19 cellular contexts compared by ENCODE assay signal in genomic region chr16:34054137-34054536, GRCh38.
DNase-seq lines count a peak whose midpoint lies in the region; ATAC-seq, FAIRE-seq and TF ChIP-seq lines count a peak whose summit lies in the region.
"Had no signal": no experiment of that assay in that cellular context is flagged by ENCODE, and none has a peak within 500 bp of the region (broad histone marks: within the 10 kb centered on the region; RNA-seq: fewer than 3 reads in every experiment).

No MANE protein-coding gene starts in this region.

- H3K79me2 ChIP-seq in HepG2 (ENCODE audit: insufficient read depth, low read length) (no peaks in the 10 kb centered on the region), GM12878 (ENCODE audit: control insufficient read depth, insufficient read depth, low read length) (no peaks in the 10 kb centered on the region)

- no peaks in the 10 kb centered on the region for H3K36me3 ChIP-seq in HepG2 (replicated peaks in 1 of 2; ENCODE audit: control insufficient read depth in 1 of 2, insufficient read depth in 2 of 2, low read length in 2 of 2)
- no peaks in the 10 kb centered on the region for H3K36me3 ChIP-seq in right lobe of liver
- no peaks in the 10 kb centered on the region for H3K36me3 ChIP-seq in GM12878 (ENCODE audit: control insufficient read depth in 2 of 2, insufficient read depth in 2 of 2, low read length in 1 of 2)
- no peaks in the 10 kb centered on the region for H3K36me3 ChIP-seq in kidney (ENCODE audit: control insufficient read depth in 1 of 2, insufficient read depth in 2 of 2, low read length in 2 of 2)
- H3K36me3 ChIP-seq: BE2C had no signal

- H3K4me3 ChIP-seq in HepG2 (replicated peaks in 1 of 3; ENCODE audit: insufficient read depth in 1 of 3, low read depth in 2 of 3, low read length in 3 of 3) = no peak overlapping the region
- H3K4me3 ChIP-seq in right lobe of liver = no peak overlapping the region
- H3K4me3 ChIP-seq in GM12878 = no peak overlapping the region
- no peak overlapping the region for H3K4me3 ChIP-seq in kidney (ENCODE audit: low read length in 2 of 2)

- no peak for TF ChIP-seq RAD21 in HepG2 (CRISPR knock-in tag; IDR thresholded peaks at IDR 0.05)
- no peak for TF ChIP-seq RAD21 in GM12878 (IDR thresholded peaks at IDR 0.05; ENCODE audit: insufficient read depth, low read depth, low read length)

- 22% methylated on average over 3 of the region's 3 CpGs for WGBS in HepG2 (ENCODE audit: low lambda C conversion rate)
- 30% methylated on average over 3 of the region's 3 CpGs for WGBS in right lobe of liver (ENCODE audit: insufficient coverage, low coverage, low lambda C conversion rate, missing lambda C conversion rate)
- 23% methylated on average over 3 of the region's 3 CpGs for WGBS in GM12878 (ENCODE audit: insufficient coverage, insufficient replicate concordance, low lambda C conversion rate, missing lambda C conversion rate)

- H3K27ac ChIP-seq in HepG2 (ENCODE audit: extremely low read length, insufficient read depth, low read length) = no peak overlapping the region
- H3K27ac ChIP-seq in right lobe of liver = no peak overlapping the region
- no peak overlapping the region for H3K27ac ChIP-seq in GM12878 (ENCODE audit: control insufficient read depth, insufficient read depth)
- no peak overlapping the region for H3K27ac ChIP-seq in kidney (ENCODE audit: low read depth in 2 of 2, low read length in 2 of 2)

- DNase-seq in HepG2 (ENCODE audit: low spot score) = no peak
- DNase-seq in right lobe of liver = no peak
- DNase-seq in GM12878 (ENCODE audit: low read depth, low spot score) = no peak
- no peak for DNase-seq in kidney
- DNase-seq in GM10266 (ENCODE audit: extremely low spot score) = no peak
- no peak for DNase-seq in A172 (ENCODE audit: low spot score)
- DNase-seq in sciatic nerve (ENCODE audit: low spot score) = no peak
- DNase-seq: ACHN; BE2C; C1 segment of cervical spinal cord; CD4-positive, CD25-positive, alpha-beta regulatory T cell; CD8-positive, alpha-beta memory T cell; COR-L47; DMS79 treated with DMSO at 0.1 percent for 48 hours; GF-D8; H9 had no signal

- intact Hi-C loops in HepG2 (cut with micrococcal nuclease; ENCODE audit: unreplicated experiment) (no loop called here), right lobe of liver (cut with DNase I) (no loop called here), GM12878 (cut with micrococcal nuclease; ENCODE audit: unreplicated experiment) (no loop called here), kidney (cut with DNase I) (no loop called here), sciatic nerve (cut with DNase I) (no loop called here)

- H2AFZ ChIP-seq in HepG2 (ENCODE audit: low read length) = no peak overlapping the region
- H2AFZ ChIP-seq in GM12878 (ENCODE audit: control insufficient read depth, low read depth, low read length) = no peak overlapping the region

- BruUV-seq in HepG2 (replicated peaks; lab: Mats Ljungman, UMichigan) = no TSS peak
- BruUV-seq in GM12878 (replicated peaks; lab: Mats Ljungman, UMichigan) = no TSS peak

- H4K20me1 ChIP-seq in HepG2 (ENCODE audit: insufficient read depth, low read length) (no peaks in the 10 kb centered on the region), GM12878 (ENCODE audit: control insufficient read depth, insufficient read depth) (no peaks in the 10 kb centered on the region)

- H3K4me2 ChIP-seq in HepG2 (ENCODE audit: low read depth, low read length) (no peak overlapping the region), GM12878 (ENCODE audit: control insufficient read depth, insufficient read depth) (no peak overlapping the region)

- CTCF ChIA-PET in HepG2 (lab: Yijun Ruan, JAX; ENCODE audit: low intra/inter-chr PET ratio, low total read pairs) (no interaction called here), GM12878 (lab: Yijun Ruan, JAX) (no interaction called here)

- H3K4me1 ChIP-seq in HepG2 (ENCODE audit: insufficient read depth, low read length) (no peaks in the 10 kb centered on the region), right lobe of liver (no peaks in the 10 kb centered on the region), GM12878 (ENCODE audit: control insufficient read depth, insufficient read depth, low read length) (no peaks in the 10 kb centered on the region), kidney (ENCODE audit: control insufficient read depth in 1 of 2, insufficient read depth in 1 of 2, low read depth in 1 of 2, low read length in 2 of 2) (no peaks in the 10 kb centered on the region)
- H3K4me1 ChIP-seq: BE2C had no signal

- peak; percentile 57 for FAIRE-seq in HepG2 (lab: Jason Lieb, UNC)
- FAIRE-seq in GM12878 (lab: Jason Lieb, UNC) = no peak
- peak; percentile 38 for FAIRE-seq in kidney (lab: Jason Lieb, UNC)
- FAIRE-seq: GM12891, GM19239, H1 had no signal

- TF ChIP-seq EP300 in HepG2 (IDR thresholded peaks at IDR 0.05; ENCODE audit: low read depth in 2 of 2, low read length in 2 of 2) = no peak
- no peak for TF ChIP-seq EP300 in HepG2 (CRISPR knock-in tag; IDR thresholded peaks at IDR 0.05; ENCODE audit: borderline replicate concordance)
- no peak for TF ChIP-seq EP300 in GM12878 (IDR thresholded peaks at IDR 0.05; ENCODE audit: borderline replicate concordance in 1 of 2, control insufficient read depth in 1 of 2, low read depth in 2 of 2, low read length in 2 of 2)

- RAD21 ChIA-PET in GM12878 (lab: Charles Lee; ENCODE audit: unreplicated experiment) = no interaction called here

- in situ Hi-C loops in HepG2 (cut with HindIII; ENCODE audit: extremely low pct_ligation_motif_present, low pct_unique_long_range_greater_than_20kb) = no loop called here
- in situ Hi-C loops in GM12878 (cut with MboI) = no loop called here

- no peak for ATAC-seq in HepG2
- no peak for ATAC-seq in right lobe of liver
- no peak for ATAC-seq in GM12878
- ATAC-seq in sciatic nerve = no peak

- POLR2A ChIA-PET in HepG2 (lab: Yijun Ruan, JAX) = no interaction called here
- POLR2A ChIA-PET in GM12878 (lab: Charles Lee) = no interaction called here

- no peak for TF ChIP-seq CTCF in HepG2 (CRISPR knock-in tag; IDR thresholded peaks at IDR 0.05)
- no peak for TF ChIP-seq CTCF in right lobe of liver (IDR thresholded peaks at IDR 0.05)
- TF ChIP-seq CTCF in GM12878 (IDR thresholded peaks at IDR 0.05 in 2 of 3, conservative IDR thresholded peaks at IDR 0.05 in 1 of 3; ENCODE audit: control insufficient read depth in 2 of 3, extremely low read depth in 1 of 3, insufficient read depth in 1 of 3, low read depth in 3 of 3, low read length in 3 of 3) = no peak
- no peak for TF ChIP-seq CTCF in kidney (IDR thresholded peaks at IDR 0.05; ENCODE audit: borderline replicate concordance, extremely low read depth, insufficient read depth)
- no peak for TF ChIP-seq CTCF in GM10266 (IDR thresholded peaks at IDR 0.05; ENCODE audit: control insufficient read depth, insufficient read depth, low read depth, missing control alignments)

- SMC1A ChIA-PET in GM12878 (lab: Charles Lee; ENCODE audit: uncharacterized antibody, unreplicated experiment) = no interaction called here

- H3K9me3 ChIP-seq in HepG2 (ENCODE audit: low read length) (peaks cover 47% of the 10 kb centered on the region), right lobe of liver (no peaks in the 10 kb centered on the region), GM12878 (replicated peaks; ENCODE audit: control insufficient read depth, insufficient read depth, low read length) (no peaks in the 10 kb centered on the region), kidney (ENCODE audit: control insufficient read depth in 1 of 2, low read length in 2 of 2) (peaks cover 0 to 4% of the 10 kb centered on the region in 2 donors)
- H3K9me3 ChIP-seq: BE2C had no signal

- H3K27me3 ChIP-seq in HepG2 (ENCODE audit: control insufficient read depth in 1 of 2, insufficient read depth in 2 of 2, low read length in 2 of 2) (no peaks in the 10 kb centered on the region), right lobe of liver (no peaks in the 10 kb centered on the region), GM12878 (replicated peaks in 1 of 2; ENCODE audit: control insufficient read depth in 2 of 2, insufficient read depth in 2 of 2, low read length in 1 of 2) (no peaks in the 10 kb centered on the region)
- H3K27me3 ChIP-seq: BE2C had no signal

- TF ChIP-seq POLR2A in HepG2 (IDR thresholded peaks at IDR 0.05; ENCODE audit: insufficient read depth in 1 of 2, low read depth in 2 of 2, low read length in 2 of 2) = no peak
- no peak for TF ChIP-seq POLR2A in right lobe of liver (IDR thresholded peaks at IDR 0.05)
- TF ChIP-seq POLR2A in GM12878 (IDR thresholded peaks at IDR 0.05; ENCODE audit: low read depth, low read length) = no peak

- H3K9ac ChIP-seq in HepG2 (ENCODE audit: insufficient read depth, low read depth, low read length) (no peak overlapping the region), GM12878 (ENCODE audit: control insufficient read depth, insufficient read depth, low read length) (no peak overlapping the region), kidney (ENCODE audit: low read length in 2 of 2) (no peak overlapping the region)

TF ChIP-seq in HepG2, 621 proteins besides CTCF, POLR2A, EP300 and RAD21 (continues in another document):
- TF ChIP-seq DR1 (CRISPR knock-in tag; IDR thresholded peaks at IDR 0.05) = no peak
- peak; percentile 78 for TF ChIP-seq ATF7 (IDR thresholded peaks at IDR 0.05)
- TF ChIP-seq ATF7 (CRISPR knock-in tag; IDR thresholded peaks at IDR 0.05) = no peak

TF ChIP-seq in GM12878, 131 proteins besides CTCF, POLR2A, EP300 and RAD21:
- TF ChIP-seq RFX5 (IDR thresholded peaks at IDR 0.05; ENCODE audit: low read depth, low read length) (no peak), MEF2A (IDR thresholded peaks at IDR 0.05; ENCODE audit: insufficient read depth, low read depth, low read length) (no peak), ZBED1 (IDR thresholded peaks at IDR 0.05; ENCODE audit: borderline replicate concordance) (no peak), EGR1 (IDR thresholded peaks at IDR 0.05; ENCODE audit: borderline replicate concordance in 1 of 2, low read depth in 2 of 2, low read length in 2 of 2) (no peak), ZNF24 (IDR thresholded peaks at IDR 0.05) (peak; percentile 71; the same call in 1 of the 2 replicates)

Comparison
In these comparisons a context has a peak if more than half of its experiments do, and no peak if none do; other contexts are left out.
1. Of the 75 proteins assayed by ChIP-seq in both HepG2 and GM12878: peak only in HepG2: none; only in GM12878: none; in both: ZNF24; in neither: 72; mixed calls (peak in some experiments, not most) for 2.